In genomic region chr10:17120711-17121110, GRCh38 we compare ENCODE assay signal across 20 cellular contexts.
"Had no signal": no experiment of that assay in that cellular context is flagged by ENCODE, and none has a peak within 500 bp of the region (broad histone marks: within the 10 kb centered on the region; RNA-seq: fewer than 3 reads in every experiment).

No MANE protein-coding gene starts in this region.

- H3K9me3 Mint-ChIP-seq: activated B cell treated with CpG ODN at 0.5 μM for 24 hours; activated CD4-positive, alpha-beta memory T cell treated with anti-CD3 and anti-CD28 coated beads for 36 hours; activated naive CD8-positive, alpha-beta T cell treated with anti-CD3 and anti-CD28 coated beads for 36 hours; effector memory CD8-positive, alpha-beta T cell; naive B cell had no signal

- H3K9me3 ChIP-seq: colonic mucosa, esophagus muscularis mucosa, gastrocnemius medialis, prostate gland, stomach, suprapubic skin, transverse colon had no signal

- H3K4me3 Mint-ChIP-seq: activated B cell treated with CpG ODN at 0.5 μM for 24 hours; activated CD4-positive, alpha-beta memory T cell treated with anti-CD3 and anti-CD28 coated beads for 36 hours; activated naive CD8-positive, alpha-beta T cell treated with anti-CD3 and anti-CD28 coated beads for 36 hours; effector memory CD8-positive, alpha-beta T cell; naive B cell had no signal

- ATAC-seq: effector memory CD8-positive, alpha-beta T cell; gastrocnemius medialis had no signal

- H3K27me3 ChIP-seq: colonic mucosa, dorsolateral prefrontal cortex, esophagus muscularis mucosa, gastrocnemius medialis, stomach, suprapubic skin, transverse colon had no signal

- H3K4me3 ChIP-seq: colonic mucosa, dorsolateral prefrontal cortex, esophagus muscularis mucosa, gastrocnemius medialis, prostate gland, stomach, suprapubic skin, transverse colon had no signal

- H3K27me3 Mint-ChIP-seq: activated B cell treated with CpG ODN at 0.5 μM for 24 hours; activated CD4-positive, alpha-beta memory T cell treated with anti-CD3 and anti-CD28 coated beads for 36 hours; activated naive CD8-positive, alpha-beta T cell treated with anti-CD3 and anti-CD28 coated beads for 36 hours; effector memory CD8-positive, alpha-beta T cell; naive B cell had no signal

- H3K27ac ChIP-seq: colonic mucosa, dorsolateral prefrontal cortex, esophagus muscularis mucosa, gastrocnemius medialis, prostate gland, stomach, suprapubic skin, transverse colon had no signal

- DNase-seq: activated B cell treated with CpG ODN at 0.5 μM for 24 hours; activated CD4-positive, alpha-beta memory T cell treated with anti-CD3 and anti-CD28 coated beads for 36 hours; activated CD4-positive, alpha-beta T cell treated with anti-CD3 and anti-CD28 coated beads for 4 hours; activated naive CD4-positive, alpha-beta T cell treated with Interleukin-2 at 50 U/mL for 16 hours; activated naive CD8-positive, alpha-beta T cell treated with anti-CD3 and anti-CD28 coated beads for 36 hours; activated T-cell treated with anti-CD3 and anti-CD28 coated beads, Interleukin-2, amount 50 U/mL, for 48 hours; amygdala; colonic mucosa; dorsolateral prefrontal cortex; effector memory CD8-positive, alpha-beta T cell; gastrocnemius medialis; hypothalamus; naive B cell; stimulated activated CD4-positive, alpha-beta T cell treated with anti-CD3 and anti-CD28 coated beads, Interleukin-12 subunit alpha, Interleukin-12 subunit beta, amount 100 ng/mL, for 4 hours; stimulated activated CD4-positive, alpha-beta T cell treated with anti-CD3 and anti-CD28 coated beads, Interleukin-4, amount 100 ng/mL, for 4 hours; stomach; transverse colon had no signal

- H3K27ac Mint-ChIP-seq: activated B cell treated with CpG ODN at 0.5 μM for 24 hours; activated CD4-positive, alpha-beta memory T cell treated with anti-CD3 and anti-CD28 coated beads for 36 hours; activated naive CD8-positive, alpha-beta T cell treated with anti-CD3 and anti-CD28 coated beads for 36 hours; effector memory CD8-positive, alpha-beta T cell; naive B cell had no signal

- H3K36me3 ChIP-seq: colonic mucosa, esophagus muscularis mucosa, gastrocnemius medialis, prostate gland, stomach, suprapubic skin, transverse colon had no signal

- H3K4me1 Mint-ChIP-seq: activated B cell treated with CpG ODN at 0.5 μM for 24 hours, naive B cell had no signal

- H3K4me1 ChIP-seq: colonic mucosa, gastrocnemius medialis, prostate gland, suprapubic skin had no signal
